In the genomic region with DNA sequence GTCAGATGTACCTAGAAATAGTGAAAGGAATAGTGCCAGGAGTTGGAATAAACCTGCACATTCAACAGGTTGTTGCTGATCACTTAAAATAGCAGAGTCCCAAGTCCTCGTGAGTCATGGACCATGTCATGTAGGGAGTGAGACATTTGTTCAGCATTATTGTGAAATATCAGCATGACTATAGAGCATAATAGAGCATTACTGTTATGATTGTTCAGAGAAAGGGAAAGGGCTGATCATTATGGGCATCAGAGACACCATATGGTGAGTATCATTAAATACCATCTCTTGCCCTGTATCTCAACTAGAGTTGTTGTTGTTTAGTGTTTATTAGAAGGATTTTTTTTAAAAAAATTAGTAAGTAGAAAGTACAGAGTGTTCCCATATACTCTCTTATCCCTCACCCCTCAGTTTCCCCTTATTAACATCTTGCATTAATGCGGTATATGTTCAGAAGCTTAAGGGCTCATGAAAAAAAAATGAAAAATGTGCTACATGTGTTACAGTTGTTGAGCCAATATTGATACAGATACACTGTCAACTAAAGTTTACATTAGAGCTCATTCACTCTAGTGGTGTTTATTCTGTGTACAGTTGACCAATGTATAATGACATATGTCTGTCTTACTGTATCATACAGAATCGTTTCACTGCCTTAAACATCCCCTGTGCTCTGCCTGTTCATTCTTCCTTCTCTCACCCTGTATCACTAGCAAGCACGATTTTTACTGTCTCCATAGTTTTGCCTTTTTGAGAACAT, we compare ENCODE assay signal across 10 cellular contexts. TPM values are rescaled to one million over a fixed set of nuclear protein-coding genes. Genes with fewer than 3 reads are reported as not detected.
DNase-seq lines count a peak whose midpoint lies in the region; ATAC-seq and TF ChIP-seq lines count a peak whose summit lies in the region.
"Had no signal": no experiment of that assay in that cellular context is flagged by ENCODE, and none has a peak within 500 bp of the region (broad histone marks: within the 10 kb centered on the region; RNA-seq: fewer than 3 reads in every experiment).

No MANE protein-coding gene starts in this region.

- intact Hi-C loops in naive thymus-derived CD4-positive, alpha-beta T cell (cut with micrococcal nuclease), result no loop called here

- H3K9me3 Mint-ChIP-seq in naive thymus-derived CD4-positive, alpha-beta T cell, result peaks cover 0 to 22% (median 2%) of the 10 kb centered on the region in 11 donors
- H3K9me3 Mint-ChIP-seq in H9, result peaks cover 25% of the 10 kb centered on the region in 2 experiments

- no peak overlapping the region for H3K27ac ChIP-seq in naive thymus-derived CD4-positive, alpha-beta T cell (ENCODE audit: low read depth, low read length)
- no peak overlapping the region for H3K27ac ChIP-seq in H9 (ENCODE audit: insufficient read length, low read depth, low read length)

- H3K27ac Mint-ChIP-seq in naive thymus-derived CD4-positive, alpha-beta T cell, result no peak overlapping the region
- no peak overlapping the region for H3K27ac Mint-ChIP-seq in H9

- no peak overlapping the region for H3K4me2 ChIP-seq in H9 (ENCODE audit: insufficient read depth, insufficient read length, low read length)

- H3K4me1 Mint-ChIP-seq in naive thymus-derived CD4-positive, alpha-beta T cell, result peaks cover 13 to 44% (median 36%) of the 10 kb centered on the region in 7 donors
- peaks cover 20 to 21% of the 10 kb centered on the region in 2 experiments for H3K4me1 Mint-ChIP-seq in H9

- H3K9ac ChIP-seq in H9 (ENCODE audit: extremely low read depth, insufficient read length, low read length), result no peak overlapping the region

- no peak overlapping the region for H2AFZ ChIP-seq in H9 (ENCODE audit: low read length)

- H2BK120ac ChIP-seq in H9 (ENCODE audit: low read depth, low read length, poor library complexity, severe bottlenecking), result no peak overlapping the region

- peak; percentile 88 for DNase-seq in ELR (ENCODE audit: low read depth)
- peak; percentile 57 for DNase-seq in M059J (ENCODE audit: low read depth)
- peak; percentile 41 for DNase-seq in choroid plexus epithelial cell (ENCODE audit: low read depth)
- no peak for DNase-seq in naive thymus-derived CD4-positive, alpha-beta T cell
- no peak for DNase-seq in NCI-H2029 treated with DMSO at 0.1 percent for 48 hours (lab: John Stamatoyannopoulos, UW)
- no peak for DNase-seq in H9
- DNase-seq: anterior cingulate cortex; NCI-H510A; stimulated activated CD8-positive, alpha-beta memory T cell treated with anti-CD3 and anti-CD28 coated beads, Interleukin-4, amount 100 ng/mL, for 48 hours had no signal

- H3K18ac ChIP-seq in H9 (ENCODE audit: insufficient read length, low read depth, low read length), result no peak overlapping the region

- no peaks in the 10 kb centered on the region for H3K27me3 Mint-ChIP-seq in naive thymus-derived CD4-positive, alpha-beta T cell
- H3K27me3 Mint-ChIP-seq in H9 (ENCODE audit: low read depth), result no peaks in the 10 kb centered on the region

- no peak overlapping the region for H4K91ac ChIP-seq in H9 (ENCODE audit: insufficient read length, low read depth, low read length)

- H4K8ac ChIP-seq in H9 (replicated peaks; ENCODE audit: insufficient read length, low read depth, low read length), result no peak overlapping the region

- H2BK15ac ChIP-seq in H9 (ENCODE audit: low read depth, low read length), result no peak overlapping the region

- POLR2A ChIA-PET in naive thymus-derived CD4-positive, alpha-beta T cell (lab: Charles Lee), result interaction anchor here (0.7 to 1.5 kb wide), 2 partner anchors 56 to 93 kb away, joined by 4 to 5 read pairs; no protein-coding TSS in a partner anchor

- H3K36me3 ChIP-seq in naive thymus-derived CD4-positive, alpha-beta T cell (ENCODE audit: control insufficient read depth in 2 of 3, insufficient read depth in 3 of 3, low read length in 3 of 3), result peaks cover 0 to 26% (median 4%) of the 10 kb centered on the region in 3 experiments

- H2BK5ac ChIP-seq in H9 (ENCODE audit: insufficient read length, low read length), result no peak overlapping the region

- no peaks in the 10 kb centered on the region for H3K79me2 ChIP-seq in H9 (ENCODE audit: insufficient read depth, low read length)

- no CpG with 5 or more reads among the region's 4 CpGs for WGBS in H9 (ENCODE audit: extremely low coverage, insufficient read length, low lambda C conversion rate)

- H4K20me1 ChIP-seq in H9 (ENCODE audit: control insufficient read depth, insufficient read depth, insufficient read length), result no peaks in the 10 kb centered on the region

- H3K4me3 ChIP-seq in choroid plexus epithelial cell (ENCODE audit: low read depth, low read length), result no peak overlapping the region
- H3K4me3 ChIP-seq in naive thymus-derived CD4-positive, alpha-beta T cell (ENCODE audit: low read length), result no peak overlapping the region

- no peak overlapping the region for H3K4ac ChIP-seq in H9 (ENCODE audit: low read depth, low read length)

- H3K79me1 ChIP-seq in H9 (ENCODE audit: insufficient read depth, low read depth, low read length, poor library complexity, severe bottlenecking), result no peaks in the 10 kb centered on the region

- no peak overlapping the region for H3K23ac ChIP-seq in H9 (ENCODE audit: insufficient read length, low read depth, low read length)

- H3K36me3 Mint-ChIP-seq in naive thymus-derived CD4-positive, alpha-beta T cell, result peaks cover 25 to 46% (median 43%) of the 10 kb centered on the region in 5 donors
- peaks cover 35 to 41% (median 37%) of the 10 kb centered on the region in 3 experiments for H3K36me3 Mint-ChIP-seq in H9 (ENCODE audit: insufficient read depth in 1 of 3, low read depth in 3 of 3)

- no peak overlapping the region for H2BK12ac ChIP-seq in H9 (ENCODE audit: insufficient read length, low read depth, low read length)

- TF ChIP-seq CTCF in choroid plexus epithelial cell (conservative IDR thresholded peaks at IDR 0.05; ENCODE audit: low read depth, low read length), result no peak
- no peak for TF ChIP-seq CTCF in H9 (conservative IDR thresholded peaks at IDR 0.05)

- peaks cover 7 to 8% of the 10 kb centered on the region in 2 donors for H3K4me1 ChIP-seq in naive thymus-derived CD4-positive, alpha-beta T cell (ENCODE audit: control insufficient read depth in 2 of 2, insufficient read depth in 2 of 2, low read length in 2 of 2)
- H3K4me1 ChIP-seq in H9 (ENCODE audit: insufficient read depth, low read length), result 0 out of 2 replicates have a peak, but pooled peaks cover 2% of the 10 kb centered on the region

- peak; percentile 51 for ATAC-seq in naive thymus-derived CD4-positive, alpha-beta T cell
- ATAC-seq in HG03095 (IDR thresholded peaks at IDR 0.05; ENCODE audit: unreplicated experiment), result no peak

- H3K23me2 ChIP-seq in H9 (ENCODE audit: insufficient read length, low read depth, low read length, poor library complexity, severe bottlenecking), result peaks cover 1% of the 10 kb centered on the region

- no peak overlapping the region for H3K4me3 Mint-ChIP-seq in naive thymus-derived CD4-positive, alpha-beta T cell
- H3K4me3 Mint-ChIP-seq in H9, result no peak overlapping the region

- no peak overlapping the region for H2AK5ac ChIP-seq in H9 (ENCODE audit: insufficient read length, low read length)

- no peak overlapping the region for H3T11ph ChIP-seq in H9 (ENCODE audit: low read length)

- no peak overlapping the region for H2BK20ac ChIP-seq in H9 (ENCODE audit: low read depth, low read length, poor library complexity, severe bottlenecking)

- H3K27me3 ChIP-seq in naive thymus-derived CD4-positive, alpha-beta T cell (ENCODE audit: control insufficient read depth in 2 of 2, insufficient read depth in 2 of 2, low read length in 2 of 2), result no peaks in the 10 kb centered on the region
- no peaks in the 10 kb centered on the region for H3K27me3 ChIP-seq in H9 (ENCODE audit: insufficient read depth, low read length)

- H3K14ac ChIP-seq in H9 (ENCODE audit: insufficient read depth, low read length), result no peak overlapping the region

- H4K5ac ChIP-seq in H9 (ENCODE audit: insufficient read length, low read depth, low read length), result no peak overlapping the region

- H3K9me3 ChIP-seq in naive thymus-derived CD4-positive, alpha-beta T cell (ENCODE audit: control insufficient read depth in 2 of 3, low read length in 3 of 3), result peaks cover 0 to 7% (median 0%) of the 10 kb centered on the region in 3 experiments
- peaks cover 7% of the 10 kb centered on the region for H3K9me3 ChIP-seq in H9 (ENCODE audit: control insufficient read depth, low read depth, low read length)

- H3K56ac ChIP-seq in H9 (ENCODE audit: insufficient read length, low read depth, low read length), result no peak overlapping the region

- CTCF ChIA-PET in naive thymus-derived CD4-positive, alpha-beta T cell (lab: Charles Lee), result no interaction called here

RNA-seq across cellular contexts. Expression of a gene that starts 5.7 kb away (rescaled TPM):
- total RNA-seq in M059J (2014; rRNA removed; shearing (Covaris generic)), result 4.2 and 5.8 TPM in 2 replicates
- 10 to 100 TPM in 2 of 5 experiments, 1 to 10 TPM in 3; 4.3 to 11.2 (median 6.3) TPM for total RNA-seq in naive thymus-derived CD4-positive, alpha-beta T cell
- 10 to 100 TPM; 18.1 to 19.2 TPM for polyA plus RNA-seq in naive thymus-derived CD4-positive, alpha-beta T cell
- total RNA-seq in H9 (2021), result 5.0 and 5.7 TPM in 2 replicates

RNA-seq across cellular contexts. Expression of a gene that starts 56.5 kb away (rescaled TPM):
- 73.1 and 110 TPM in 2 replicates for total RNA-seq in M059J (2014; rRNA removed; shearing (Covaris generic))
- 100 to 1,000 TPM in 2 of 5 experiments, 10 to 100 TPM in 3; 82.5 to 170 (median 92.5) TPM for total RNA-seq in naive thymus-derived CD4-positive, alpha-beta T cell
- polyA plus RNA-seq in naive thymus-derived CD4-positive, alpha-beta T cell, result 10 to 100 TPM; 70.8 to 94.9 TPM
- total RNA-seq in H9 (2021), result 172 and 179 TPM in 2 replicates

Comparison
In these comparisons a context has a peak if more than half of its experiments do, and no peak if none do; other contexts are left out.
1. DNase-seq: peak in ELR (single experiment), M059J (single experiment) and choroid plexus epithelial cell (single experiment); none in naive thymus-derived CD4-positive, alpha-beta T cell (0 of 9), NCI-H2029 treated with DMSO at 0.1 percent for 48 hours (single experiment) and H9 (single experiment).